25 cellular contexts compared by ENCODE assay signal in the genomic region with DNA sequence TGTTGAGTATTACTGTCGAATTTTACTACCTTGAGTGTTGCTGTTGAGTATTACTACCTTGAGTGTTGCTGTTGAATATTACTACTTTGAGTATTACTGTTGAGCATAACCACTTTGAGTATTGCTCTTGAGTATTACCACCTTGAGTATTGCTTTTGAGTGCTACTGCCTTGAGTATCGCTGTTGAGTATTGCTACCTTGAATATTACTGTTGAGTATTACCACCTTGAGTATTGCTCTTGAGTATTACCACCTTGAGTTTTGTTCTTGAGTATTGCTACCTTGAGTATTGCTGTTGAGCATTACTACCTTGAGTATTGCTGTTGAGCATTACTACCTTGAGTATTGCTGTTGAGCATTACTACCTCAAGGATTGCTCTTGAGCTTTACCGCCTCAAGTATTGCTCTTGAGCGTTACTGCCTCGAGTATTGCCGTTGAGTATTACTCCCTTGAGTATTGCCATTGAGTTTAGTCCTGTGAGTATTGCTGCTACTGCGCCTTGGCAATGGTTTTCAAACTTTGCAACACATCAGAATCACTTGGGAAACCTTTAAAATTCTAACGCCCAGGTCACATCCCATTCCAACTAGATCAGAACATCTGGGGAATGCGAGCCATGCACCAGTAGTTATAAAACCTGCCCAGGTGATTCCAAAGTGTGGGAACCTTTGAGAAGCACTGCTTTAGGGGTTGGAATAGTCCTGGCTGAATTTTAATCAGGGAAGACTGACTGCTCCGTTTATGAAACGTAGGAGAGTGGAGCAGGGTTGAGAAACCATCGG.
A peak's percentile ranks its signal among the peaks of the same experiment; 100 is the strongest.
DNase-seq lines count a peak whose midpoint lies in the region; ATAC-seq, FAIRE-seq and TF ChIP-seq lines count a peak whose summit lies in the region.
"Had no signal": no experiment of that assay in that cellular context is flagged by ENCODE, and none has a peak within 500 bp of the region (broad histone marks: within the 10 kb centered on the region; RNA-seq: fewer than 3 reads in every experiment).

No MANE protein-coding gene starts in this region.

- in situ Hi-C loops in GM12878 (cut with MboI), result no loop called here

- no peaks in the 10 kb centered on the region for H3K9me3 ChIP-seq in breast epithelium
- no peaks in the 10 kb centered on the region for H3K9me3 ChIP-seq in GM12878 (replicated peaks; ENCODE audit: control insufficient read depth, insufficient read depth, low read length)
- no peaks in the 10 kb centered on the region for H3K9me3 ChIP-seq in subcutaneous abdominal adipose tissue (ENCODE audit: control insufficient read depth in 5 of 5, low read length in 5 of 5)
- H3K9me3 ChIP-seq: HAP-1 had no signal

- no peak overlapping the region for H3K4me3 ChIP-seq in breast epithelium
- H3K4me3 ChIP-seq in GM12878, result no peak overlapping the region
- H3K4me3 ChIP-seq in subcutaneous abdominal adipose tissue (ENCODE audit: low read depth in 1 of 5, low read length in 5 of 5), result no peak overlapping the region
- H3K4me3 ChIP-seq: BLaER1 treated with 17β-estradiol and CSF1 and Interleukin-3, amounts not matched to agents 10 nM and 100 nM; HAP-1 had no signal

- H3K36me3 Mint-ChIP-seq in MCF 10A (ENCODE audit: insufficient read depth, unreplicated experiment), result peaks cover 30% of the 10 kb centered on the region
- peaks cover 0 to 5% of the 10 kb centered on the region in 2 donors for H3K36me3 Mint-ChIP-seq in activated naive CD4-positive, alpha-beta T cell treated with anti-CD3 and anti-CD28 coated beads, Interleukin-2, amount 50 U/mL, for 72 hours
- H3K36me3 Mint-ChIP-seq: CD4-positive, alpha-beta memory T cell had no signal

- CTCF ChIA-PET in MCF 10A (lab: Yijun Ruan, JAX) (interaction anchor here (0.6 to 1.1 kb wide), 2 partner anchors 25 to 116 kb away, joined by 3 to 5 read pairs; no protein-coding TSS in a partner anchor), GM12878 (lab: Yijun Ruan, JAX) (no interaction called here)

- H3K27me3 ChIP-seq in breast epithelium (no peaks in the 10 kb centered on the region), GM12878 (replicated peaks in 1 of 2; ENCODE audit: control insufficient read depth in 2 of 2, insufficient read depth in 2 of 2, low read length in 1 of 2) (no peaks in the 10 kb centered on the region; a peak in 2 of 4 replicates), subcutaneous abdominal adipose tissue (ENCODE audit: control insufficient read depth in 5 of 5, insufficient read depth in 4 of 5, low read length in 5 of 5) (no peaks in the 10 kb centered on the region)

- H3K4me1 ChIP-seq in breast epithelium, result peaks cover 0 to 9% of the 10 kb centered on the region in 2 donors
- H3K4me1 ChIP-seq in GM12878 (ENCODE audit: control insufficient read depth, insufficient read depth, low read length), result no peaks in the 10 kb centered on the region
- H3K4me1 ChIP-seq in subcutaneous abdominal adipose tissue (ENCODE audit: control insufficient read depth in 5 of 5, insufficient read depth in 5 of 5, low read length in 5 of 5), result peaks cover 0 to 41% (median 26%) of the 10 kb centered on the region in 5 donors
- H3K4me1 ChIP-seq: HAP-1 had no signal

- H3K9me3 Mint-ChIP-seq in MCF 10A (ENCODE audit: unreplicated experiment), result no peaks in the 10 kb centered on the region
- H3K9me3 Mint-ChIP-seq in activated naive CD4-positive, alpha-beta T cell treated with anti-CD3 and anti-CD28 coated beads, Interleukin-2, amount 50 U/mL, for 72 hours, result no peaks in the 10 kb centered on the region
- H3K9me3 Mint-ChIP-seq: HFFc6, IgD-negative memory B cell had no signal

- peaks cover 29% of the 10 kb centered on the region for H3K4me1 Mint-ChIP-seq in MCF 10A (ENCODE audit: insufficient read depth, unreplicated experiment)
- H3K4me1 Mint-ChIP-seq: IgD-negative memory B cell had no signal

- H3K27ac Mint-ChIP-seq in MCF 10A (ENCODE audit: low read depth, unreplicated experiment), result peak overlapping the region; percentile 75
- no peak overlapping the region for H3K27ac Mint-ChIP-seq in activated naive CD4-positive, alpha-beta T cell treated with anti-CD3 and anti-CD28 coated beads, Interleukin-2, amount 50 U/mL, for 72 hours
- H3K27ac Mint-ChIP-seq: CD4-positive, alpha-beta memory T cell; HFFc6; IgD-negative memory B cell had no signal

- TF ChIP-seq POLR2A in breast epithelium (IDR thresholded peaks at IDR 0.05) (no peak), GM12878 (IDR thresholded peaks at IDR 0.05; ENCODE audit: low read depth, low read length) (no peak)

- H3K79me2 ChIP-seq in GM12878 (ENCODE audit: control insufficient read depth, insufficient read depth, low read length), result no peaks in the 10 kb centered on the region

- H2AFZ ChIP-seq in GM12878 (ENCODE audit: control insufficient read depth, low read depth, low read length), result no peak overlapping the region

- H3K36me3 ChIP-seq in breast epithelium (no peaks in the 10 kb centered on the region), GM12878 (ENCODE audit: control insufficient read depth in 2 of 2, insufficient read depth in 2 of 2, low read length in 1 of 2) (no peaks in the 10 kb centered on the region), subcutaneous abdominal adipose tissue (ENCODE audit: control insufficient read depth in 5 of 5, insufficient read depth in 5 of 5, low read length in 5 of 5) (peaks cover 0 to 4% (median 2%) of the 10 kb centered on the region in 5 donors)
- H3K36me3 ChIP-seq: HAP-1 had no signal

- DNase-seq in MCF 10A (ENCODE audit: unreplicated experiment) (no peak), breast epithelium (ENCODE audit: low spot score in 2 of 2) (no peak), GM12878 (ENCODE audit: low read depth, low spot score) (no peak), left lobe of liver (ENCODE audit: low spot score) (no peak), SKM-1 (lab: John Stamatoyannopoulos, UW; ENCODE audit: unreplicated experiment) (no peak)
- DNase-seq in activated naive CD4-positive, alpha-beta T cell treated with anti-CD3 and anti-CD28 coated beads, Interleukin-2, amount 50 U/mL, for 72 hours (ENCODE audit: low spot score in 2 of 2), result no peak
- DNase-seq: CD4-positive, alpha-beta memory T cell; COR-L47; HFFc6; NCI-H1048; NCI-H1417; NCI-H1694; NCI-H2029 treated with DMSO at 0.1 percent for 48 hours; NCI-H2227 treated with DMSO at 0.1 percent for 48 hours; NCI-H69; SHP77 had no signal

- no peak for ATAC-seq in GM12878
- peak; percentile 12 for ATAC-seq in left lobe of liver
- ATAC-seq in activated naive CD4-positive, alpha-beta T cell treated with anti-CD3 and anti-CD28 coated beads, Interleukin-2, amount 50 U/mL, for 72 hours, result no peak
- ATAC-seq in HG03460 (IDR thresholded peaks at IDR 0.05; ENCODE audit: unreplicated experiment), result no peak

- SMC1A ChIA-PET in GM12878 (lab: Charles Lee; ENCODE audit: uncharacterized antibody, unreplicated experiment), result no interaction called here

- intact Hi-C loops in MCF 10A (cut with micrococcal nuclease), result no loop called here
- intact Hi-C loops in breast epithelium (cut with DNase I; ENCODE audit: low total_unique reads), result no loop called here
- intact Hi-C loops in GM12878 (cut with micrococcal nuclease; ENCODE audit: unreplicated experiment), result no loop called here

- POLR2A ChIA-PET in MCF 10A (lab: Yijun Ruan, JAX), result no interaction called here
- POLR2A ChIA-PET in GM12878 (lab: Charles Lee), result no interaction called here

- WGBS in GM12878 (ENCODE audit: insufficient coverage, insufficient replicate concordance, low lambda C conversion rate, missing lambda C conversion rate), result 30% methylated on average over 12 of the region's 12 CpGs

- no peak for FAIRE-seq in GM12878 (lab: Jason Lieb, UNC)
- FAIRE-seq: G401.6 had no signal

- H4K20me1 ChIP-seq in GM12878 (ENCODE audit: control insufficient read depth, insufficient read depth), result no peaks in the 10 kb centered on the region

- TF ChIP-seq RAD21 in GM12878 (IDR thresholded peaks at IDR 0.05; ENCODE audit: insufficient read depth, low read depth, low read length), result no peak

- H3K27ac ChIP-seq in breast epithelium (peak overlapping the region in 1 of 2 donors; percentile 32), GM12878 (ENCODE audit: control insufficient read depth, insufficient read depth) (no peak overlapping the region), subcutaneous abdominal adipose tissue (ENCODE audit: low read depth, low read length) (peak overlapping the region; percentile 66)
- H3K27ac ChIP-seq: 22Rv1; BLaER1 treated with 17β-estradiol and CSF1 and Interleukin-3, amounts not matched to agents 10 nM and 100 nM; KMS-11; RWPE1 had no signal

- no peak for TF ChIP-seq EP300 in GM12878 (IDR thresholded peaks at IDR 0.05; ENCODE audit: borderline replicate concordance in 1 of 2, control insufficient read depth in 1 of 2, low read depth in 2 of 2, low read length in 2 of 2)

- no TSS peak for BruUV-seq in MCF 10A (replicated peaks; lab: Mats Ljungman, UMichigan)
- BruUV-seq in GM12878 (replicated peaks; lab: Mats Ljungman, UMichigan), result no TSS peak

- no peak overlapping the region for H3K4me2 ChIP-seq in GM12878 (ENCODE audit: control insufficient read depth, insufficient read depth)
- H3K4me2 ChIP-seq: KMS-11 had no signal

- H3K9ac ChIP-seq in GM12878 (ENCODE audit: control insufficient read depth, insufficient read depth, low read length) (no peak overlapping the region), subcutaneous abdominal adipose tissue (ENCODE audit: low read length in 5 of 5) (no peak overlapping the region)
- H3K9ac ChIP-seq: BLaER1 treated with 17β-estradiol and CSF1 and Interleukin-3, amounts not matched to agents 10 nM and 100 nM; KMS-11 had no signal

- RAD21 ChIA-PET in GM12878 (lab: Charles Lee; ENCODE audit: unreplicated experiment), result no interaction called here

- no peak overlapping the region for H3K4me3 Mint-ChIP-seq in MCF 10A (ENCODE audit: unreplicated experiment)
- H3K4me3 Mint-ChIP-seq: CD4-positive, alpha-beta memory T cell; HFFc6; IgD-negative memory B cell had no signal

- no peak for TF ChIP-seq CTCF in MCF 10A (IDR thresholded peaks at IDR 0.05; ENCODE audit: unreplicated experiment)
- TF ChIP-seq CTCF in breast epithelium (IDR thresholded peaks at IDR 0.05), result no peak
- TF ChIP-seq CTCF in GM12878 (IDR thresholded peaks at IDR 0.05 in 2 of 3, conservative IDR thresholded peaks at IDR 0.05 in 1 of 3; ENCODE audit: control insufficient read depth in 2 of 3, extremely low read depth in 1 of 3, insufficient read depth in 1 of 3, low read depth in 3 of 3, low read length in 3 of 3), result no peak

- H3K27me3 Mint-ChIP-seq in MCF 10A (ENCODE audit: insufficient read depth, unreplicated experiment), result no peaks in the 10 kb centered on the region

TF ChIP-seq in GM12878, 131 proteins besides CTCF, POLR2A, EP300 and RAD21 (continues in another document):
- TF ChIP-seq ATF7 (IDR thresholded peaks at IDR 0.05; ENCODE audit: low read depth), result no peak
